In genomic region chr3:36800533-36801116, GRCh38 we compare ENCODE assay signal across 31 cellular contexts. TPM values are rescaled to one million over a fixed set of nuclear protein-coding genes. Genes with fewer than 3 reads are reported as not detected.
"Had no signal": no experiment of that assay in that cellular context is flagged by ENCODE, and none has a peak within 500 bp of the region (broad histone marks: within the 10 kb centered on the region; RNA-seq: fewer than 3 reads in every experiment).

No MANE protein-coding gene starts in this region.

- H3K36me3 ChIP-seq: cardiac muscle cell, SJSA1 had no signal

- H3K4me3 ChIP-seq: cardiac muscle cell, SJSA1 had no signal

- ATAC-seq: activated naive CD8-positive, alpha-beta T cell treated with anti-CD3 and anti-CD28 coated beads, Interleukin-2, amount 50 U/mL, for 24 hours; activated T-cell treated with anti-CD3 and anti-CD28 coated beads, Interleukin-2, amount 50 U/mL, for 4 hours; Panc1 had no signal

- H3K27ac Mint-ChIP-seq: activated B cell treated with CpG ODN at 0.5 μM for 24 hours; activated CD4-positive, alpha-beta memory T cell treated with anti-CD3 and anti-CD28 coated beads for 36 hours; activated naive CD4-positive, alpha-beta T cell treated with anti-CD3 and anti-CD28 coated beads, Interleukin-2, amount 10 ng/mL, durations not matched to agents 7 days and 5 days; activated naive CD8-positive, alpha-beta T cell; activated naive CD8-positive, alpha-beta T cell treated with anti-CD3 and anti-CD28 coated beads, Interleukin-2, amount 50 U/mL, for 24 hours; brain; T-helper 1 cell treated with Interleukin-12 subunit alpha and Interleukin-12 subunit beta and Interleukin-4 antibody, amounts not matched to agents 30 μg/mL and 1 μg/mL, for 36 hours; T-helper 2 cell treated with Interferon-gamma antibody and Interleukin-4, amounts not matched to agents 5 μg/mL and 100 μg/mL, for 36 hours had no signal

- H3K9me3 ChIP-seq: SJSA1, SK-N-SH had no signal

- H3K4me1 ChIP-seq: SJSA1 had no signal

- DNase-seq: activated B cell treated with CpG ODN at 0.5 μM for 24 hours; activated CD4-positive, alpha-beta memory T cell treated with anti-CD3 and anti-CD28 coated beads for 36 hours; activated CD4-positive, alpha-beta T cell treated with anti-CD3 and anti-CD28 coated beads for 4 hours; activated CD4-positive, alpha-beta T cell treated with anti-CD3 and anti-CD28 coated beads, Interleukin-2, amount 50 U/mL, for 1 hour; activated CD4-positive, CD25-positive, alpha-beta regulatory T cell treated with anti-CD3 and anti-CD28 coated beads, Interleukin-2, amount 50 U/mL, for 72 hours; activated CD8-positive, alpha-beta memory T cell treated with anti-CD3 and anti-CD28 coated beads, Interleukin-2, amount 50 U/mL, for 4 hours; activated effector memory CD4-positive, alpha-beta T cell treated with Interleukin-2 at 50 U/mL for 16 hours; activated naive CD4-positive, alpha-beta T cell treated with anti-CD3 and anti-CD28 coated beads, Interleukin-2, amount 10 ng/mL, durations not matched to agents 7 days and 5 days; activated naive CD8-positive, alpha-beta T cell treated with anti-CD3 and anti-CD28 coated beads, Interleukin-2, amount 50 U/mL, for 24 hours; activated T-cell treated with anti-CD3 and anti-CD28 coated beads for 4 hours; activated T-cell treated with anti-CD3 and anti-CD28 coated beads, Interleukin-2, amount 50 U/mL, for 4 hours; anterior cingulate cortex; NCI-H1105 treated with DMSO at 0.1 percent for 48 hours; NCI-H1436; NCI-H1694; NCI-H1930; NCI-H2081 treated with DMSO at 0.1 percent for 48 hours; NCI-H345; NCI-H524 treated with DMSO at 0.1 percent for 48 hours; SHP77; SK-N-SH had no signal

- H3K27ac ChIP-seq: cardiac muscle cell, SJSA1 had no signal

- H3K4me1 Mint-ChIP-seq: activated B cell treated with CpG ODN at 0.5 μM for 24 hours; activated naive CD4-positive, alpha-beta T cell treated with anti-CD3 and anti-CD28 coated beads, Interleukin-2, amount 10 ng/mL, durations not matched to agents 7 days and 5 days; activated naive CD8-positive, alpha-beta T cell treated with anti-CD3 and anti-CD28 coated beads, Interleukin-2, amount 50 U/mL, for 24 hours had no signal

- H3K27me3 ChIP-seq: cardiac muscle cell, SJSA1 had no signal

- H3K9me3 Mint-ChIP-seq: activated B cell treated with CpG ODN at 0.5 μM for 24 hours; T-helper 1 cell treated with Interleukin-12 subunit alpha and Interleukin-12 subunit beta and Interleukin-4 antibody, amounts not matched to agents 30 μg/mL and 1 μg/mL, for 36 hours; T-helper 2 cell treated with Interferon-gamma antibody and Interleukin-4, amounts not matched to agents 5 μg/mL and 100 μg/mL, for 36 hours had no signal

- H3K4me3 Mint-ChIP-seq: activated B cell treated with CpG ODN at 0.5 μM for 24 hours; activated CD4-positive, alpha-beta memory T cell treated with anti-CD3 and anti-CD28 coated beads for 36 hours; activated naive CD4-positive, alpha-beta T cell treated with anti-CD3 and anti-CD28 coated beads, Interleukin-2, amount 10 ng/mL, durations not matched to agents 7 days and 5 days; activated naive CD8-positive, alpha-beta T cell; activated naive CD8-positive, alpha-beta T cell treated with anti-CD3 and anti-CD28 coated beads, Interleukin-2, amount 50 U/mL, for 24 hours; activated T-cell treated with anti-CD3 and anti-CD28 coated beads, Interleukin-2, amount 50 U/mL, for 4 hours; brain; T-helper 1 cell treated with Interleukin-12 subunit alpha and Interleukin-12 subunit beta and Interleukin-4 antibody, amounts not matched to agents 30 μg/mL and 1 μg/mL, for 36 hours; T-helper 2 cell treated with Interferon-gamma antibody and Interleukin-4, amounts not matched to agents 5 μg/mL and 100 μg/mL, for 36 hours had no signal

- H3K4me2 ChIP-seq: SK-N-SH had no signal

- H3K36me3 Mint-ChIP-seq: activated CD4-positive, alpha-beta memory T cell treated with anti-CD3 and anti-CD28 coated beads for 36 hours; activated naive CD4-positive, alpha-beta T cell treated with anti-CD3 and anti-CD28 coated beads, Interleukin-2, amount 10 ng/mL, durations not matched to agents 7 days and 5 days; brain had no signal

- H3K9ac ChIP-seq: SK-N-SH had no signal

RNA-seq across cellular contexts. Expression of gene DCLK3, which starts 36.3 kb away (rescaled TPM):
- total RNA-seq: activated B cell treated with CpG ODN at 0.5 μM for 24 hours; activated CD4-positive, alpha-beta memory T cell treated with anti-CD3 and anti-CD28 coated beads for 36 hours; activated T-cell treated with anti-CD3 and anti-CD28 coated beads, Interleukin-2, amount 50 U/mL, for 4 hours; MCF 10A; NCI-H460; RPMI7951; SJSA1 had no signal
- polyA plus RNA-seq: SK-N-SH had no signal
